Comparison of ENCODE assay signal across 22 cellular contexts in the genomic region with DNA sequence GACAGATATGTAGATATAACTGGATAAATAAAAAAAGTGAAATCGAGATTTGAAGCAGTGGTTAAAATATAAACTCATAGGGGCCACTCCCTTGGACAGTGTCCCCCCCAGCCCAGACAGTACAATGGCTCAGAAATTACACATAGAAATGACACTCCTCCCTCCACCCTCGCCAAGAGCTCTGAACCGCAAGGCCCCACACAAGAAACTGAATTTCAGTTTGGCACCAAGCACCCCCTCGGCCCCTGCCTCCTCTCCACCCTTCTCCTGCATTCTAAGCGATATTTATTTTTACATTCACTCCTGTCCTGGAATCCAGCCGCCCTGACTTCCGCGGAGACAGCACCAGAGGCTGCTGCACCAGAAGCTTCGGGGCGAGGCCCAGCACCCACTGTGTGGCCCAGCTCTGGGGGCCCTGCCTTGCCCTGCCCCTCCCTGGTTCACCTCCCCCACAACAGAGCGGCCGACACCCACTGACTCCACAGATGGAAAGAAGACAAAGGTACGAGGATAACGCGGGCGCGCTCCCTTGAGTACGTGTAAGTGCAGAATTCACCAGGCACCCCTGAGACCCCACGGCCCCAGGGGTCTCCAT. TPM values are rescaled to one million over a fixed set of nuclear protein-coding genes. Genes with fewer than 3 reads are reported as not detected.
DNase-seq lines count a peak whose midpoint lies in the region; ATAC-seq and TF ChIP-seq lines count a peak whose summit lies in the region.
"Had no signal": no experiment of that assay in that cellular context is flagged by ENCODE, and none has a peak within 500 bp of the region (broad histone marks: within the 10 kb centered on the region; RNA-seq: fewer than 3 reads in every experiment).

No MANE protein-coding gene starts in this region.

- H3K9ac ChIP-seq in BLaER1 (peak overlapping the region; percentile 67), IMR-90 (ENCODE audit: low read depth, low read length) (peak overlapping the region; percentile 37)

- intact Hi-C loops in IMR-90 (cut with micrococcal nuclease) (no loop called here), uterus (cut with DNase I; ENCODE audit: low total_unique reads) (no loop called here)

- peaks cover 95% of the 10 kb centered on the region for H3K4me1 Mint-ChIP-seq in brain
- H3K4me1 Mint-ChIP-seq: activated naive CD4-positive, alpha-beta T cell treated with anti-CD3 and anti-CD28 coated beads, Interleukin-2, amount 10 ng/mL, durations not matched to agents 7 days and 5 days; immature natural killer cell; stimulated activated naive CD8-positive, alpha-beta T cell treated with anti-CD3 and anti-CD28 coated beads, Interleukin-15, amount 100 ng/mL, for 72 hours had no signal

- H3K27me3 ChIP-seq in BLaER1 (no peaks in the 10 kb centered on the region), IMR-90 (ENCODE audit: control insufficient read depth, insufficient read depth, low read length) (no peaks in the 10 kb centered on the region), osteoblast (ENCODE audit: insufficient read depth, low read length) (no peaks in the 10 kb centered on the region), uterus (no peaks in the 10 kb centered on the region)

- H2BK15ac ChIP-seq in IMR-90 (ENCODE audit: low read depth, low read length), result no peak overlapping the region

- peaks cover 16 to 54% of the 10 kb centered on the region in 2 experiments for H3K79me1 ChIP-seq in IMR-90 (ENCODE audit: low read depth in 1 of 2, low read length in 2 of 2)

- H3K4me3 ChIP-seq in BLaER1 (peak overlapping the region; percentile 34), IMR-90 (ENCODE audit: insufficient read depth, low read depth, low read length) (no peak overlapping the region), osteoblast (ENCODE audit: insufficient read depth, low read length) (no peak overlapping the region), uterus (no peak overlapping the region)

- peak overlapping the region; percentile 87 for H3K4me2 ChIP-seq in BLaER1
- no peak overlapping the region for H3K4me2 ChIP-seq in IMR-90 (ENCODE audit: low read depth, low read length)
- no peak overlapping the region for H3K4me2 ChIP-seq in osteoblast (ENCODE audit: insufficient read depth, low read length)

- POLR2A ChIA-PET in IMR-90 (lab: Charles Lee; ENCODE audit: unreplicated experiment), result no interaction called here

- peaks cover 8% of the 10 kb centered on the region for H3K9me1 ChIP-seq in IMR-90 (ENCODE audit: insufficient read depth, low read length)

- no peak overlapping the region for H3K18ac ChIP-seq in IMR-90 (ENCODE audit: low read depth, low read length)

- WGBS in IMR-90 (ENCODE audit: extremely low coverage in 2 of 2, insufficient read length in 1 of 2), 2 experiments, result 47% methylated on average over 3 of the region's 19 CpGs; no CpG with 5 or more reads in 1 of the 2 experiments

- H2BK20ac ChIP-seq in IMR-90 (ENCODE audit: low read depth, low read length), result no peak overlapping the region

- no peak overlapping the region for H2AK5ac ChIP-seq in IMR-90 (ENCODE audit: low read depth, low read length)

- H3K4me1 ChIP-seq in BLaER1, result peaks cover 100% of the 10 kb centered on the region
- peaks cover 39% of the 10 kb centered on the region for H3K4me1 ChIP-seq in IMR-90 (ENCODE audit: control insufficient read depth, insufficient read depth, low read length)
- peaks cover 25% of the 10 kb centered on the region for H3K4me1 ChIP-seq in osteoblast (ENCODE audit: insufficient read depth, low read length)
- H3K4me1 ChIP-seq in uterus, result peaks cover 0 to 3% of the 10 kb centered on the region in 2 donors

- no peak overlapping the region for H3K14ac ChIP-seq in IMR-90 (replicated peaks; ENCODE audit: low read depth, low read length)

- peaks cover 14% of the 10 kb centered on the region for H3K79me2 ChIP-seq in osteoblast (ENCODE audit: insufficient read depth, low read length)

- H4K8ac ChIP-seq in IMR-90 (ENCODE audit: low read depth in 2 of 2, low read length in 2 of 2), result 0 out of 4 replicates have a peak overlapping the region, but pooled peaks of 1 of the 2 experiments have one; percentile 10

- peak overlapping the region; percentile 53 for H2AK9ac ChIP-seq in IMR-90 (replicated peaks; ENCODE audit: low read depth, low read length, poor library complexity)

- peaks cover 27% of the 10 kb centered on the region for H3K36me3 Mint-ChIP-seq in brain
- H3K36me3 Mint-ChIP-seq: immature natural killer cell had no signal

- no peak overlapping the region for H3K56ac ChIP-seq in IMR-90 (ENCODE audit: extremely low read depth, insufficient read depth, low read length)

- peak overlapping the region; percentile 20; the same call in 1 of the 2 replicates for H3K23ac ChIP-seq in IMR-90 (ENCODE audit: low read depth, low read length)

- CTCF ChIA-PET in IMR-90 (lab: Yijun Ruan, JAX), result interaction anchor here (0.6 kb wide), 1 partner anchor 85 kb away, joined by 4 read pairs; no protein-coding TSS in a partner anchor

- DNase-seq in IMR-90 (no peak), osteoblast (ENCODE audit: insufficient read length, low spot score, missing footprints) (no peak), uterus (no peak), NK-92 (lab: John Stamatoyannopoulos, UW; ENCODE audit: unreplicated experiment) (no peak), G401 (ENCODE audit: low spot score) (no peak)
- DNase-seq: activated CD4-positive, alpha-beta T cell treated with anti-CD3 and anti-CD28 coated beads for 1 hour; activated naive CD4-positive, alpha-beta T cell treated with anti-CD3 and anti-CD28 coated beads, Interleukin-2, amount 10 ng/mL, durations not matched to agents 7 days and 5 days; activated T-cell treated with anti-CD3 and anti-CD28 coated beads, Interleukin-2, amount 50 U/mL, for 72 hours; anterior cingulate cortex; DMS 273 treated with DMSO at 0.1 percent for 48 hours; GOT3; immature natural killer cell; left ventricle myocardium superior; NCI-H748 treated with DMSO at 0.1 percent for 48 hours; retina; stimulated activated naive CD8-positive, alpha-beta T cell treated with anti-CD3 and anti-CD28 coated beads, Interleukin-15, amount 100 ng/mL, for 72 hours; SW 1271 had no signal

- no peak overlapping the region; the same call in 1 of the 2 replicates for H4K5ac ChIP-seq in IMR-90 (ENCODE audit: low read depth, low read length)

- TSS peak; percentile 29 for BruUV-seq in IMR-90 (replicated peaks; lab: Mats Ljungman, UMichigan)

- peaks cover 14% of the 10 kb centered on the region for H3K27me3 Mint-ChIP-seq in brain

- TF ChIP-seq CTCF in IMR-90 (conservative IDR thresholded peaks at IDR 0.05; ENCODE audit: low read depth, low read length) (no peak), brain (conservative IDR thresholded peaks at IDR 0.05) (no peak), osteoblast (IDR thresholded peaks at IDR 0.05; ENCODE audit: extremely low read depth, low read depth, low read length) (no peak), uterus (IDR thresholded peaks at IDR 0.05) (no peak)

- TF ChIP-seq RAD21 in IMR-90 (IDR thresholded peaks at IDR 0.05; ENCODE audit: low read length), result no peak

- in situ Hi-C loops in IMR-90 (cut with MboI; ENCODE audit: low sequenced_read_pairs) (no loop called here), G401 (cut with HindIII; ENCODE audit: low sequenced_read_pairs) (no loop called here)

- H3K36me3 ChIP-seq in BLaER1 (peaks cover 51% of the 10 kb centered on the region), IMR-90 (ENCODE audit: control insufficient read depth, insufficient read depth, low read length) (peaks cover 50% of the 10 kb centered on the region), osteoblast (ENCODE audit: insufficient read depth, low read length) (peaks cover 61% of the 10 kb centered on the region), uterus (no peaks in the 10 kb centered on the region)

- no peak for ATAC-seq in IMR-90 (ENCODE audit: low read depth)
- ATAC-seq in GM19455 (IDR thresholded peaks at IDR 0.05; ENCODE audit: unreplicated experiment), result no peak
- ATAC-seq: activated T-cell treated with anti-CD3 and anti-CD28 coated beads, Interleukin-2, amount 50 U/mL, for 72 hours; left ventricle myocardium superior; Right ventricle myocardium inferior; stimulated activated naive CD8-positive, alpha-beta T cell treated with anti-CD3 and anti-CD28 coated beads, Interleukin-15, amount 100 ng/mL, for 72 hours had no signal

- dilution Hi-C loops in IMR-90 (cut with HindIII; ENCODE audit: low sequenced_read_pairs, unreplicated experiment), result no loop called here

- peak overlapping the region; percentile 27; the same call in 1 of the 2 replicates for H3K4ac ChIP-seq in IMR-90 (ENCODE audit: low read depth, low read length)

- H4K91ac ChIP-seq in IMR-90 (ENCODE audit: insufficient read depth, low read depth, low read length), result no peak overlapping the region; the same call in 1 of the 2 replicates

- H4K20me1 ChIP-seq in BLaER1, result peaks cover 73% of the 10 kb centered on the region
- H4K20me1 ChIP-seq in IMR-90 (ENCODE audit: insufficient read depth, low read length), result peaks cover 62% of the 10 kb centered on the region
- peaks cover 15% of the 10 kb centered on the region for H4K20me1 ChIP-seq in osteoblast (ENCODE audit: insufficient read depth, low read length)

- peak overlapping the region in 4 of 5 experiments; percentile 18 to 97 (median 88) for H3K27ac Mint-ChIP-seq in brain
- H3K27ac Mint-ChIP-seq: activated T-cell treated with anti-CD3 and anti-CD28 coated beads, Interleukin-2, amount 50 U/mL, for 72 hours; immature natural killer cell had no signal

- no peak for TF ChIP-seq POLR2A in IMR-90 (IDR thresholded peaks at IDR 0.05; ENCODE audit: low read depth, low read length)
- no peak for TF ChIP-seq POLR2A in uterus (IDR thresholded peaks at IDR 0.05)

- H3K27ac ChIP-seq in BLaER1 (peak overlapping the region; percentile 72), IMR-90 (ENCODE audit: insufficient read depth, low read length) (peak overlapping the region; percentile 8), osteoblast (ENCODE audit: low read depth, low read length) (peak overlapping the region; percentile 81), uterus (no peak overlapping the region)

- no peaks in the 10 kb centered on the region for H3K9me3 Mint-ChIP-seq in brain
- H3K9me3 Mint-ChIP-seq: activated naive CD4-positive, alpha-beta T cell treated with anti-CD3 and anti-CD28 coated beads, Interleukin-2, amount 10 ng/mL, durations not matched to agents 7 days and 5 days; activated T-cell treated with anti-CD3 and anti-CD28 coated beads, Interleukin-2, amount 50 U/mL, for 72 hours; central memory CD8-positive, alpha-beta T cell; immature natural killer cell; stimulated activated naive CD8-positive, alpha-beta T cell treated with anti-CD3 and anti-CD28 coated beads, Interleukin-15, amount 100 ng/mL, for 72 hours had no signal

- H2BK5ac ChIP-seq in IMR-90 (ENCODE audit: low read depth, low read length, poor library complexity, severe bottlenecking), result peak overlapping the region; percentile 32

- H3K9me3 ChIP-seq in BLaER1 (no peaks in the 10 kb centered on the region), IMR-90 (ENCODE audit: control insufficient read depth, insufficient read depth, low read length) (no peaks in the 10 kb centered on the region), osteoblast (ENCODE audit: low read depth, low read length) (no peaks in the 10 kb centered on the region), uterus (no peaks in the 10 kb centered on the region)

- H2BK120ac ChIP-seq in IMR-90 (ENCODE audit: low read depth, low read length), result no peak overlapping the region

- H3K4me3 Mint-ChIP-seq in brain, result peak overlapping the region in 2 of 5 experiments; percentile 13 to 26
- H3K4me3 Mint-ChIP-seq: activated naive CD4-positive, alpha-beta T cell treated with anti-CD3 and anti-CD28 coated beads, Interleukin-2, amount 10 ng/mL, durations not matched to agents 7 days and 5 days; activated T-cell treated with anti-CD3 and anti-CD28 coated beads, Interleukin-2, amount 50 U/mL, for 72 hours; central memory CD8-positive, alpha-beta T cell; immature natural killer cell; stimulated activated naive CD8-positive, alpha-beta T cell treated with anti-CD3 and anti-CD28 coated beads, Interleukin-15, amount 100 ng/mL, for 72 hours had no signal

- H2AFZ ChIP-seq in IMR-90 (replicated peaks; ENCODE audit: low read length, poor library complexity) (peak overlapping the region; percentile 9), osteoblast (ENCODE audit: low read length) (no peak overlapping the region)

RNA-seq across cellular contexts. Expression of a gene that starts 11.0 kb away (rescaled TPM):
- total RNA-seq in IMR-90 (2012; rRNA removed) (87.5 and 259 TPM in 2 replicates), osteoblast (431 and 558 TPM in 2 replicates), uterus (1 to 10 TPM in 2 of 4 donors, under 1 TPM in 1, not detected in 1; 0.26 to 3.4 (median 1.5) TPM)
- polyA plus RNA-seq in IMR-90 (2012; rRNA removed) (157 and 270 TPM in 2 replicates), brain (ENCODE audit: insufficient read depth, low read depth, low replicate concordance) (9.1 TPM)
- polyA plus RNA-seq in IMR-90 (2012; cell fraction: cytosol; rRNA removed), result 105 and 264 TPM in 2 replicates
- polyA plus RNA-seq in IMR-90 (2012; cell fraction: nucleus; rRNA removed; ENCODE audit: low replicate concordance), result 249 and 547 TPM in 2 replicates
- 0.03 and 1.1 TPM in 2 replicates for total RNA-seq in G401 (2014; rRNA removed; shearing (Covaris generic))
- polyA plus RNA-seq: immature natural killer cell had no signal

Comparison
In these comparisons a context has a peak if more than half of its experiments do, and no peak if none do; other contexts are left out.
1. H3K27ac ChIP-seq: peak in BLaER1 (single experiment), IMR-90 (single experiment) and osteoblast (single experiment); none in uterus (0 of 2).
2. RNA of a gene that starts 11.0 kb away (total RNA-seq): 431 to 558 TPM in osteoblast and 87.5 to 259 TPM in IMR-90; 0.26 to 3.4 TPM in uterus and 0.03 to 1.1 TPM in G401; every median in the first group is over 10 times any median in the second.